In the genomic region with DNA sequence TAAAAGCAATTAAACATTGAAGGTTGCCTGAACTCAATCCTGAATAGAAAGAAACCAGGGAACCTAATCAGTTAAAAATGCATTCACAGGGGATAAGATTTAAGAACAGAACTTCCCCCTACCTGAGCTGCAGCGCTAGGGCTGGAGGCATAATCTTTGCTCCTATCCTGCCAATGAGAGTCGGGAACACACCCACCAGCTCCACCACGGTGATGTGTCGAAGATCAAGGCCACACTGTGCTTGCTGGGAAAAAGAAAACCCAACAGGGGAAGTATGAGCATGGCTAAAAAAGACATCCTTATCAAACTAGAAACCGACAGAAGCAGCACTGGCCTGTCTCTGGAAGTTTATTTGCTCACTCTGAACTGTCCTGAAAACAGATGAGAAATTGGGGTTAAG, we compare ENCODE assay signal across 22 cellular contexts.
A peak's percentile ranks its signal among the peaks of the same experiment; 100 is the strongest.
DNase-seq lines count a peak whose midpoint lies in the region; ATAC-seq, FAIRE-seq and TF ChIP-seq lines count a peak whose summit lies in the region.
"Had no signal": no experiment of that assay in that cellular context is flagged by ENCODE, and none has a peak within 500 bp of the region (broad histone marks: within the 10 kb centered on the region; RNA-seq: fewer than 3 reads in every experiment).

No MANE protein-coding gene starts in this region.

- H3K4me1 ChIP-seq in colonic mucosa (no peaks in the 10 kb centered on the region), mucosa of descending colon (ENCODE audit: low read depth) (no peaks in the 10 kb centered on the region), small intestine (ENCODE audit: control insufficient read depth in 2 of 2, insufficient read depth in 1 of 2, low read depth in 1 of 2, low read length in 1 of 2) (no peaks in the 10 kb centered on the region), esophagus squamous epithelium (no peaks in the 10 kb centered on the region)
- H3K4me1 ChIP-seq: A549 had no signal

- no peak for TF ChIP-seq POLR2A in esophagus squamous epithelium (IDR thresholded peaks at IDR 0.05)

- intact Hi-C loops in colonic mucosa (cut with DNase I) (no loop called here), mucosa of descending colon (cut with DNase I, micrococcal nuclease) (no loop called here), esophagus squamous epithelium (cut with DNase I) (no loop called here)

- H3K36me3 ChIP-seq in colonic mucosa (no peaks in the 10 kb centered on the region), mucosa of descending colon (ENCODE audit: low read depth) (no peaks in the 10 kb centered on the region), small intestine (ENCODE audit: control insufficient read depth in 2 of 2, insufficient read depth in 2 of 2, low read length in 2 of 2) (no peaks in the 10 kb centered on the region), esophagus squamous epithelium (no peaks in the 10 kb centered on the region)

- H3K9me3 ChIP-seq in colonic mucosa: no peaks in the 10 kb centered on the region
- no peaks in the 10 kb centered on the region for H3K9me3 ChIP-seq in mucosa of descending colon
- H3K9me3 ChIP-seq in small intestine (ENCODE audit: control insufficient read depth, low read depth): no peaks in the 10 kb centered on the region
- H3K9me3 ChIP-seq in esophagus squamous epithelium: no peaks in the 10 kb centered on the region
- H3K9me3 ChIP-seq: A549 had no signal

- peak; percentile 30 for ATAC-seq in mucosa of descending colon
- ATAC-seq: A549 had no signal

- no peak overlapping the region for H3K9ac ChIP-seq in colonic mucosa (ENCODE audit: low read depth in 2 of 2, low read length in 2 of 2)
- H3K9ac ChIP-seq: GM23248 had no signal

- no peak overlapping the region for H3K27ac ChIP-seq in colonic mucosa
- H3K27ac ChIP-seq in small intestine (ENCODE audit: low read depth in 1 of 2, low read length in 1 of 2): no peak overlapping the region
- H3K27ac ChIP-seq in esophagus squamous epithelium: no peak overlapping the region
- H3K27ac ChIP-seq: A549, GM23248 had no signal

- DNase-seq in OCI-M1 (lab: John Stamatoyannopoulos, UW) (peak; percentile 3), colonic mucosa (peak; percentile 31), mucosa of descending colon (peak in 1 of 3 donors; percentile 23), small intestine (peak; percentile 55), NCI-H524 (lab: John Stamatoyannopoulos, UW) (no peak), esophagus squamous epithelium (lab: John Stamatoyannopoulos, UW) (no peak), D721Med (ENCODE audit: insufficient read length, low spot score) (no peak)
- DNase-seq: 8988T; ACHN; C1 segment of cervical spinal cord; Calu3; CD4-positive, alpha-beta memory T cell; COR-L47; DMS153; DND-41; H7; HCEC 1CT had no signal

- H3K4me3 ChIP-seq in colonic mucosa (no peak overlapping the region), mucosa of descending colon (no peak overlapping the region), small intestine (ENCODE audit: low read depth in 1 of 2, low read length in 2 of 2) (no peak overlapping the region), esophagus squamous epithelium (no peak overlapping the region)
- H3K4me3 ChIP-seq: A549, GM23248 had no signal

- FAIRE-seq in small intestine (lab: Jason Lieb, UNC) (no peak), D721Med (lab: Jason Lieb, UNC) (no peak)
- FAIRE-seq: A549, G401.6, GM12892, H1 had no signal

- TF ChIP-seq CTCF in colonic mucosa (IDR thresholded peaks at IDR 0.05) (no peak), mucosa of descending colon (IDR thresholded peaks at IDR 0.05) (no peak), esophagus squamous epithelium (IDR thresholded peaks at IDR 0.05) (no peak), D721Med (IDR thresholded peaks at IDR 0.05; ENCODE audit: insufficient read depth, missing control alignments) (no peak)

- no peaks in the 10 kb centered on the region for H3K27me3 ChIP-seq in colonic mucosa
- no peaks in the 10 kb centered on the region for H3K27me3 ChIP-seq in small intestine (ENCODE audit: control insufficient read depth in 2 of 2, insufficient read depth in 2 of 2, low read length in 2 of 2)
- H3K27me3 ChIP-seq in esophagus squamous epithelium: no peaks in the 10 kb centered on the region

- 18 to 59% (median 25%) methylated on average over 5 of the region's 5 CpGs for WGBS in small intestine, 3 donors
- 36 to 80% methylated on average over 5 of the region's 5 CpGs for whole genome bisulfite sequencing in esophagus squamous epithelium, 2 donors

Comparison
In these comparisons a context has a peak if more than half of its experiments do, and no peak if none do; other contexts are left out.
1. DNase-seq: peak in OCI-M1 (single experiment), colonic mucosa (single experiment) and small intestine (single experiment); none in NCI-H524 (0 of 2), esophagus squamous epithelium (single experiment) and D721Med (single experiment).